1 cellular context compared by ENCODE assay signal in the genomic region with DNA sequence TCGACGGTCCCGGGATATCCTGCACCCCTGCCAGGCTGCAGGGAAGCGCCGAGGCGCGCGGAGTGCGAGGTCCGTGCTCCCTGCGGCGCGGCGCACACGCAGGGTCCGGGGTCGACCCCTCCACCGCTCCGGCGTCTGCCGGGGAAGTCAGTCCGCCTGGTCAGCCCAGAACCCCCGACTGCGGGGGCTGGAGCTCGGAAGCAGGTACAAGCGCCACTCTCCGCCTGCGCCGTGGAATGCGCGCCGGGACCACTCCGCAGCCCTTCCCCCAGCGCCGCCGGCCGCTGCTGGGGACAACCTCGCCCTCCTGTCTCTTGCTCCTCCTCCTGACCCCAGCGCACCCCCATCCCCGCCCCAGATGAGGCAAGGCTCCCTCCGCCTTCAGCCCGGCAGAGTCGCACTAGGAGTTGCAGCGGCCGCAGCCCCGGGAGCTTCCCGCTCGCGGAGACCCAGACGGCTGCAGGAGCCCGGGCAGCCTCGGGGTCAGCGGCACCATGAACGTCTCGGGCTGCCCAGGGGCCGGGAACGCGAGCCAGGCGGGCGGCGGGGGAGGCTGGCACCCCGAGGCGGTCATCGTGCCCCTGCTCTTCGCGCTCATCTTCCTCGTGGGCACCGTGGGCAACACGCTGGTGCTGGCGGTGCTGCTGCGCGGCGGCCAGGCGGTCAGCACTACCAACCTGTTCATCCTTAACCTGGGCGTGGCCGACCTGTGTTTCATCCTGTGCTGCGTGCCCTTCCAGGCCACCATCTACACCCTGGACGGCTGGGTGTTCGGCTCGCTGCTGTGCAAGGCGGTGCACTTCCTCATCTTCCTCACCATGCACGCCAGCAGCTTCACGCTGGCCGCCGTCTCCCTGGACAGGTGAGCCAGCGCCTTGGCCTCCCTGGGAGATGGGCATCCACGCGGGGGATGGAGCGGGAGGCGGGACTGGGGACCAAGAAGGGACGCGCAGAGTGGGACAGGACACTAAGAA.
TF ChIP-seq lines count a peak whose summit lies in the region.

GALR2 (plus strand) TSS at position 392 of the 974 bp plus-strand sequence; CDS start at position 495, 103 bp downstream.

TF ChIP-seq in K562, 482 proteins besides CTCF, POLR2A, EP300 and RAD21:
- TF ChIP-seq ZBTB33 (CRISPR knock-in tag; IDR thresholded peaks at IDR 0.05) = 0 out of 2 replicates have a peak, but pooled peaks have one; percentile 10
- TF ChIP-seq DLX4 (CRISPR knock-in tag; IDR thresholded peaks at IDR 0.05) = no peak
TF ChIP-seq in K562: peak in this region for 1.
